ENCODE assay signal across 8 cellular contexts in the genomic region with DNA sequence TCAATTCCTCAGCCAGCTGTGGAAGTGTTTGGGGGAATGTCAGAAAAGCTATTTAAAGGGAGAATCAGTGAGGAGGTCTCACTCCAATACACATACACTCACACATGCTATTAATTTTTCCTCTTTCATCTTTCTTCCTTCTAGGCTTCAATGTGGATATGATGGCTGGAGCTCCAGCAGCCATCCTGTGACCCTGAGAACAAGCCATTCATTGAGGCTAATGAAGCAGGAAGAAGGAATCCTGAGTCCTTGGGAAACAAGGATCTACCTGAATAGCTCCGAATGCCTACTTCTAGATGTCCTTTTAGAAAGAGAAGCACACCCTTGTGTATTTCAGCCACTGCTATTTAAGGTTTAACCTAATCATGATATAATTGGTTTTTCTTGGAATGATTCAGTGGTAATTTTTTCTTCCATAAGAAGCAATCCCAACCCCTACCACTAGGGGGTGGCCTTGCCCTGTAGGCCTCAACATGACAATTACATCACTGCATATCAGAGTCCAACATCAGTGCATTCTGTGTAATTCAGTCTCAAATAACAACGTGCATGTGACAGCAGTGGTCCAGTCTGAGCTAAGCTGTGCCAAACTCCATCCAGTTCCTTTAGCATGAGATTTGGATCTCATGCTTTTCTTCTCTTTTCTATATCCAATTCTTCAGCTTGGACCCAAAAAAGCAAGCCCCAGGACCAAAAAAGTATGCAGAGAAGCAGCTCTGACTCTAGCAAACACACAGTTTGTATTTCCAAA.
DNase-seq lines count a peak whose midpoint lies in the region; ATAC-seq and TF ChIP-seq lines count a peak whose summit lies in the region.

No MANE protein-coding gene starts in this region.

- CTCF ChIA-PET in SK-N-SH (lab: Yijun Ruan, JAX), result interaction anchor here (0.6 to 5.1 kb wide), 37 partner anchors 8 to 374 kb away, joined by 3 to 62 read pairs (median 4); partner anchors contain the start of genes PCGF5 and RPP30

- no peaks in the 10 kb centered on the region for H3K36me3 Mint-ChIP-seq in activated naive CD4-positive, alpha-beta T cell treated with anti-CD3 and anti-CD28 coated beads, Interleukin-2, amount 50 U/mL, for 24 hours

- POLR2A ChIA-PET in SK-N-SH (lab: Yijun Ruan, JAX), result no interaction called here

- H2AFZ ChIP-seq in KMS-11 (ENCODE audit: low read depth), result peak overlapping the region; percentile 15; the same call in 1 of the 2 replicates
- peak overlapping the region; percentile 48; the same call in 1 of the 2 replicates for H2AFZ ChIP-seq in SK-N-SH (ENCODE audit: low read depth)

- H3K4me2 ChIP-seq in KMS-11, result peak overlapping the region; percentile 94
- H3K4me2 ChIP-seq in SK-N-SH, result no peak overlapping the region

- no peaks in the 10 kb centered on the region for H3K9me3 ChIP-seq in SK-N-SH

- no peaks in the 10 kb centered on the region for H3K27me3 Mint-ChIP-seq in activated naive CD4-positive, alpha-beta T cell treated with anti-CD3 and anti-CD28 coated beads, Interleukin-2, amount 50 U/mL, for 24 hours

- no peak overlapping the region for H3K4me3 Mint-ChIP-seq in activated naive CD4-positive, alpha-beta T cell treated with anti-CD3 and anti-CD28 coated beads, Interleukin-2, amount 50 U/mL, for 24 hours

- 39% methylated on average over 2 of the region's 2 CpGs for WGBS in SK-N-SH (ENCODE audit: low lambda C conversion rate)

- peaks cover 9% of the 10 kb centered on the region for H3F3A ChIP-seq in SK-N-SH (replicated peaks; ENCODE audit: insufficient read depth)

- H3K9me2 ChIP-seq in SK-N-SH, result no peaks in the 10 kb centered on the region

- no peak overlapping the region for H3K4me3 ChIP-seq in KMS-11 (IDR thresholded peaks at IDR 0.05; ENCODE audit: insufficient read depth, low read depth, low read length)
- H3K4me3 ChIP-seq in SK-N-SH (ENCODE audit: low read depth in 2 of 2, low read length in 1 of 2), result no peak overlapping the region; a peak in 1 of 4 replicates

- no peaks in the 10 kb centered on the region for H3K9me3 Mint-ChIP-seq in activated naive CD4-positive, alpha-beta T cell treated with anti-CD3 and anti-CD28 coated beads, Interleukin-2, amount 50 U/mL, for 24 hours

- TF ChIP-seq EP300 in SK-N-SH (IDR thresholded peaks at IDR 0.05; ENCODE audit: borderline replicate concordance in 1 of 2, low read depth in 1 of 2, low read length in 1 of 2), result no peak

- peak overlapping the region; percentile 41 for H3K9ac ChIP-seq in KMS-11
- H3K9ac ChIP-seq in SK-N-SH, result no peak overlapping the region

- H4K20me1 ChIP-seq in KMS-11 (ENCODE audit: insufficient read depth) (no peaks in the 10 kb centered on the region), SK-N-SH (ENCODE audit: insufficient read depth) (no peaks in the 10 kb centered on the region)

- TF ChIP-seq RAD21 in SK-N-SH (IDR thresholded peaks at IDR 0.05; ENCODE audit: low read length), result peak; percentile 88

- no peaks in the 10 kb centered on the region for H3K36me3 ChIP-seq in KMS-11 (ENCODE audit: insufficient read depth)
- H3K36me3 ChIP-seq in SK-N-SH (replicated peaks in 1 of 2; ENCODE audit: control insufficient read depth in 1 of 2, insufficient read depth in 2 of 2, low read length in 1 of 2), result no peaks in the 10 kb centered on the region

- H3K79me2 ChIP-seq in KMS-11 (ENCODE audit: insufficient read depth, low read depth), result no peaks in the 10 kb centered on the region
- no peaks in the 10 kb centered on the region for H3K79me2 ChIP-seq in SK-N-SH (ENCODE audit: insufficient read depth)

- H3K4me1 ChIP-seq in KMS-11 (ENCODE audit: low read depth, poor library complexity, severe bottlenecking) (peaks cover 48% of the 10 kb centered on the region), SK-N-SH (ENCODE audit: control insufficient read depth in 1 of 2, insufficient read depth in 2 of 2, low read depth in 1 of 2, low read length in 1 of 2) (no peaks in the 10 kb centered on the region; a peak in 2 of 4 replicates)

- ATAC-seq in GM21447 (IDR thresholded peaks at IDR 0.05; ENCODE audit: unreplicated experiment) (peak; percentile 44), HG02973 (IDR thresholded peaks at IDR 0.05; ENCODE audit: unreplicated experiment) (no peak)

- peak overlapping the region; percentile 46 for H3K27ac Mint-ChIP-seq in activated naive CD4-positive, alpha-beta T cell treated with anti-CD3 and anti-CD28 coated beads, Interleukin-2, amount 50 U/mL, for 24 hours

- H3K27me3 ChIP-seq in KMS-11 (ENCODE audit: insufficient read depth, low read depth), result no peaks in the 10 kb centered on the region
- H3K27me3 ChIP-seq in SK-N-SH (ENCODE audit: insufficient read depth), result no peaks in the 10 kb centered on the region

- TF ChIP-seq CTCF in KMS-11 (conservative IDR thresholded peaks at IDR 0.05; ENCODE audit: low read depth, low read length) (peak; percentile 97), SK-N-SH (IDR thresholded peaks at IDR 0.05) (peak; percentile 95)

- H3K27ac ChIP-seq in KMS-11 (peak overlapping the region; percentile 77), SK-N-SH (ENCODE audit: low read depth in 2 of 2, low read length in 1 of 2) (peak overlapping the region; percentile 19 to 55; a peak in 2 of 4 replicates)

- peaks cover 23% of the 10 kb centered on the region for H3K4me1 Mint-ChIP-seq in activated naive CD4-positive, alpha-beta T cell treated with anti-CD3 and anti-CD28 coated beads, Interleukin-2, amount 50 U/mL, for 24 hours

- peak; percentile 53 for DNase-seq in DMS 273 treated with DMSO at 0.1 percent for 48 hours (lab: John Stamatoyannopoulos, UW)
- peak; percentile 28 for DNase-seq in SK-N-SH
- DNase-seq in head of caudate nucleus, result peak; percentile 10 to 92 (median 68)
- DNase-seq in renal cortical epithelial cell (ENCODE audit: low read depth), result peak; percentile 71

- intact Hi-C loops in head of caudate nucleus (cut with DNase I), result loop anchor here (2.0 to 10.0 kb wide), 2 partner anchors 159 to 245 kb away; no protein-coding TSS in a partner anchor

TF ChIP-seq in SK-N-SH, 30 proteins besides CTCF, POLR2A, EP300 and RAD21 (continues in another document):
- TF ChIP-seq MXI1 (IDR thresholded peaks at IDR 0.05; ENCODE audit: low read depth, low read length) (peak; percentile 74; the same call in 1 of the 2 replicates), ELF1 (IDR thresholded peaks at IDR 0.05) (no peak), SMC3 (IDR thresholded peaks at IDR 0.05; ENCODE audit: low read depth, low read length) (peak; percentile 84), TAF1 (IDR thresholded peaks at IDR 0.05; ENCODE audit: borderline replicate concordance, low read depth, low read length) (no peak), MAX (IDR thresholded peaks at IDR 0.05; ENCODE audit: low read depth) (no peak), CHD2 (IDR thresholded peaks at IDR 0.05; ENCODE audit: low read length, partially characterized antibody) (peak; percentile 44)
- TF ChIP-seq, protein P1, sequence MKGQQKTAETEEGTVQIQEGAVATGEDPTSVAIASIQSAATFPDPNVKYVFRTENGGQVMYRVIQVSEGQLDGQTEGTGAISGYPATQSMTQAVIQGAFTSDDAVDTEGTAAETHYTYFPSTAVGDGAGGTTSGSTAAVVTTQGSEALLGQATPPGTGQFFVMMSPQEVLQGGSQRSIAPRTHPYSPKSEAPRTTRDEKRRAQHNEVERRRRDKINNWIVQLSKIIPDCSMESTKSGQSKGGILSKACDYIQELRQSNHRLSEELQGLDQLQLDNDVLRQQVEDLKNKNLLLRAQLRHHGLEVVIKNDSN (IDR thresholded peaks at IDR 0.05; ENCODE audit: borderline replicate concordance, low read depth), result peak; percentile 16; the same call in 1 of the 2 replicates
- TF ChIP-seq, protein P2, sequence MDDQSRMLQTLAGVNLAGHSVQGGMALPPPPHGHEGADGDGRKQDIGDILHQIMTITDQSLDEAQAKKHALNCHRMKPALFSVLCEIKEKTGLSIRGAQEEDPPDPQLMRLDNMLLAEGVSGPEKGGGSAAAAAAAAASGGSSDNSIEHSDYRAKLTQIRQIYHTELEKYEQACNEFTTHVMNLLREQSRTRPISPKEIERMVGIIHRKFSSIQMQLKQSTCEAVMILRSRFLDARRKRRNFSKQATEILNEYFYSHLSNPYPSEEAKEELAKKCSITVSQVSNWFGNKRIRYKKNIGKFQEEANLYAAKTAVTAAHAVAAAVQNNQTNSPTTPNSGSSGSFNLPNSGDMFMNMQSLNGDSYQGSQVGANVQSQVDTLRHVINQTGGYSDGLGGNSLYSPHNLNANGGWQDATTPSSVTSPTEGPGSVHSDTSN (IDR thresholded peaks at IDR 0.05), result 0 out of 2 replicates have a peak, but pooled peaks have one; percentile 20
- TF ChIP-seq, protein P3, sequence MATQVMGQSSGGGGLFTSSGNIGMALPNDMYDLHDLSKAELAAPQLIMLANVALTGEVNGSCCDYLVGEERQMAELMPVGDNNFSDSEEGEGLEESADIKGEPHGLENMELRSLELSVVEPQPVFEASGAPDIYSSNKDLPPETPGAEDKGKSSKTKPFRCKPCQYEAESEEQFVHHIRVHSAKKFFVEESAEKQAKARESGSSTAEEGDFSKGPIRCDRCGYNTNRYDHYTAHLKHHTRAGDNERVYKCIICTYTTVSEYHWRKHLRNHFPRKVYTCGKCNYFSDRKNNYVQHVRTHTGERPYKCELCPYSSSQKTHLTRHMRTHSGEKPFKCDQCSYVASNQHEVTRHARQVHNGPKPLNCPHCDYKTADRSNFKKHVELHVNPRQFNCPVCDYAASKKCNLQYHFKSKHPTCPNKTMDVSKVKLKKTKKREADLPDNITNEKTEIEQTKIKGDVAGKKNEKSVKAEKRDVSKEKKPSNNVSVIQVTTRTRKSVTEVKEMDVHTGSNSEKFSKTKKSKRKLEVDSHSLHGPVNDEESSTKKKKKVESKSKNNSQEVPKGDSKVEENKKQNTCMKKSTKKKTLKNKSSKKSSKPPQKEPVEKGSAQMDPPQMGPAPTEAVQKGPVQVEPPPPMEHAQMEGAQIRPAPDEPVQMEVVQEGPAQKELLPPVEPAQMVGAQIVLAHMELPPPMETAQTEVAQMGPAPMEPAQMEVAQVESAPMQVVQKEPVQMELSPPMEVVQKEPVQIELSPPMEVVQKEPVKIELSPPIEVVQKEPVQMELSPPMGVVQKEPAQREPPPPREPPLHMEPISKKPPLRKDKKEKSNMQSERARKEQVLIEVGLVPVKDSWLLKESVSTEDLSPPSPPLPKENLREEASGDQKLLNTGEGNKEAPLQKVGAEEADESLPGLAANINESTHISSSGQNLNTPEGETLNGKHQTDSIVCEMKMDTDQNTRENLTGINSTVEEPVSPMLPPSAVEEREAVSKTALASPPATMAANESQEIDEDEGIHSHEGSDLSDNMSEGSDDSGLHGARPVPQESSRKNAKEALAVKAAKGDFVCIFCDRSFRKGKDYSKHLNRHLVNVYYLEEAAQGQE (IDR thresholded peaks at IDR 0.05; ENCODE audit: low read depth, low read length), result no peak
